ENCODE assay signal across 1 cellular context in the genomic region with DNA sequence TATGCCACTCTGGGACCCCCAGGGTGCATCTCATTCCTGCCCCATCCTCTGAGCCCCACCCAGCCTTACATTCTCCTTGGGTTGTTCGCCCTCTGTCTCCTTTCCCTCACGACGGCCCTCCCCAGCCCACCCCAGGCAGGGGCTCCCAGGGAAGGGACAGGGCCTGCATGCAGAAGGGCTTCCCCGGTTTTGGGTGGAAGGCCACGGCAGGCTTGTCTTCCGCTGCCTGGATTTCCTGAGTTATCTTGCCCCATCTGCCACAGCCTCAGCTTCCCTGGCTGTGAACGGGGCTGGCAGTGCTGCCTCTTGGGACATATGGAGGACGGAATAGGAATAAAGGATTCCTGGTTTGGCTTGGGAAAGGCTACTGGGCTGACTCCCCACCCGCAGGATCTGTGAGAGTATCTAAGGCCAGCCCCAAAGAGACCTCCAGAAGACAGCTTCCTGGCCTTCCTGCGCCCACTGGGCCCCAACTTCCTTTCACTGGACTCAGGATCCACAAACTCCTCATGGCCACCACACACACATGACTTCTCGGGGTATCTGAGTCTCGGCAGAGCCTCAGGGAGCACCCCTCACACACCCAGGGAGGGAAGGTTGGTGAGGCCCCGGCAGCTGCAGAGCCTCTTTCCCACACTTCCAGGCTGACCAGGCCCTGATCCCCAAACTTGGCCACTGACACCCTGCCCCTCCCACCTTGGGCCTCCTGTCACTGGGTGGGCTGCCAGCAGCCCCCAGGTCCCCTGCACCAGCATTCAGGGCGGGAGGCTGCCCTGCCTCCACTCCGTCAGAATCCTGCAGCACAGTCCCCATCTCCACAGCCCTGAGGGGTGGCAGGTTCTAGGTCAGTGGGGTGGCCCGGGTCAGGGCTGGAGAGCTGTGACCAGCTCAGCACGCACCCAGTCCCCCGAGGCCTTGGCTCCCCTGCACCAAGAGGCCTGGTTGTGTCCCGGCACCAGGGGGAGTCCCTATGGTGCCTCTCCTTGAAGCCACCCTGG.
TF ChIP-seq lines count a peak whose summit lies in the region.

No MANE protein-coding gene starts in this region.

TF ChIP-seq in K562, 482 proteins besides CTCF, POLR2A, EP300 and RAD21:
- TF ChIP-seq DMBX1 (CRISPR knock-in tag; IDR thresholded peaks at IDR 0.05; ENCODE audit: borderline replicate concordance) (no peak), TAF9B (IDR thresholded peaks at IDR 0.05; ENCODE audit: partially characterized antibody) (no peak), SIN3A (IDR thresholded peaks at IDR 0.05; ENCODE audit: borderline replicate concordance in 2 of 2, control insufficient read depth in 1 of 2, low read depth in 2 of 2, low read length in 2 of 2) (no peak), ZNF146 (CRISPR knock-in tag; IDR thresholded peaks at IDR 0.05; ENCODE audit: unreplicated experiment) (no peak), NCOA4 (IDR thresholded peaks at IDR 0.05; ENCODE audit: partially characterized antibody) (no peak), POLR2G (IDR thresholded peaks at IDR 0.05; ENCODE audit: low read depth, low read length) (0 out of 2 replicates have a peak, but pooled peaks have one; percentile 20)
- TF ChIP-seq, protein P1, sequence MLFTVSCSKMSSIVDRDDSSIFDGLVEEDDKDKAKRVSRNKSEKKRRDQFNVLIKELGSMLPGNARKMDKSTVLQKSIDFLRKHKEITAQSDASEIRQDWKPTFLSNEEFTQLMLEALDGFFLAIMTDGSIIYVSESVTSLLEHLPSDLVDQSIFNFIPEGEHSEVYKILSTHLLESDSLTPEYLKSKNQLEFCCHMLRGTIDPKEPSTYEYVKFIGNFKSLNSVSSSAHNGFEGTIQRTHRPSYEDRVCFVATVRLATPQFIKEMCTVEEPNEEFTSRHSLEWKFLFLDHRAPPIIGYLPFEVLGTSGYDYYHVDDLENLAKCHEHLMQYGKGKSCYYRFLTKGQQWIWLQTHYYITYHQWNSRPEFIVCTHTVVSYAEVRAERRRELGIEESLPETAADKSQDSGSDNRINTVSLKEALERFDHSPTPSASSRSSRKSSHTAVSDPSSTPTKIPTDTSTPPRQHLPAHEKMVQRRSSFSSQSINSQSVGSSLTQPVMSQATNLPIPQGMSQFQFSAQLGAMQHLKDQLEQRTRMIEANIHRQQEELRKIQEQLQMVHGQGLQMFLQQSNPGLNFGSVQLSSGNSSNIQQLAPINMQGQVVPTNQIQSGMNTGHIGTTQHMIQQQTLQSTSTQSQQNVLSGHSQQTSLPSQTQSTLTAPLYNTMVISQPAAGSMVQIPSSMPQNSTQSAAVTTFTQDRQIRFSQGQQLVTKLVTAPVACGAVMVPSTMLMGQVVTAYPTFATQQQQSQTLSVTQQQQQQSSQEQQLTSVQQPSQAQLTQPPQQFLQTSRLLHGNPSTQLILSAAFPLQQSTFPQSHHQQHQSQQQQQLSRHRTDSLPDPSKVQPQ (CRISPR knock-in tag; IDR thresholded peaks at IDR 0.05; ENCODE audit: borderline replicate concordance), result no peak
TF ChIP-seq in K562: peak in this region for 1.
